ENCODE assay signal across 1 cellular context in genomic region chr11:71446942-71447688, GRCh38.
TF ChIP-seq lines count a peak whose summit lies in the region.

No MANE protein-coding gene starts in this region.

TF ChIP-seq in HepG2, 621 proteins besides CTCF, POLR2A, EP300 and RAD21 (continued from another document and continues in another):
- 0 out of 4 replicates have a peak, but pooled peaks of 1 of the 2 experiments have one; percentile 27 for TF ChIP-seq ATF4 (CRISPR knock-in tag; IDR thresholded peaks at IDR 0.05)
- TF ChIP-seq ZFP90 (CRISPR knock-in tag; IDR thresholded peaks at IDR 0.05; ENCODE audit: borderline replicate concordance), result no peak
- TF ChIP-seq RXRA (CRISPR knock-in tag; IDR thresholded peaks at IDR 0.05), result peak; percentile 68; the same call in 1 of the 2 replicates
- TF ChIP-seq JARID2 (CRISPR knock-in tag; IDR thresholded peaks at IDR 0.05; ENCODE audit: insufficient replicate concordance), result peak; percentile 30
- 0 out of 2 replicates have a peak, but pooled peaks have one; percentile 36 for TF ChIP-seq CBFB (CRISPR knock-in tag; IDR thresholded peaks at IDR 0.05)
- TF ChIP-seq FOXJ3 (CRISPR knock-in tag; IDR thresholded peaks at IDR 0.05; ENCODE audit: borderline replicate concordance), result no peak
- peak; percentile 64 for TF ChIP-seq HMG20B (CRISPR knock-in tag; conservative IDR thresholded peaks at IDR 0.05)
- no peak for TF ChIP-seq TFE3 (CRISPR knock-in tag; IDR thresholded peaks at IDR 0.05)
- TF ChIP-seq MAZ (IDR thresholded peaks at IDR 0.05; ENCODE audit: borderline replicate concordance, low read depth, low read length), result no peak
- TF ChIP-seq MAZ (CRISPR knock-in tag; IDR thresholded peaks at IDR 0.05; ENCODE audit: low read depth), result no peak
- no peak for TF ChIP-seq DZIP1 (CRISPR knock-in tag; IDR thresholded peaks at IDR 0.05)
- no peak for TF ChIP-seq ZNF567 (CRISPR knock-in tag; IDR thresholded peaks at IDR 0.05; ENCODE audit: borderline replicate concordance)
- no peak for TF ChIP-seq ZBTB40 (IDR thresholded peaks at IDR 0.05)
- no peak for TF ChIP-seq ZBTB40 (CRISPR knock-in tag; IDR thresholded peaks at IDR 0.05)
- no peak for TF ChIP-seq SOX6 (IDR thresholded peaks at IDR 0.05)
- peak; percentile 63; the same call in 1 of the 2 replicates for TF ChIP-seq SOX6 (CRISPR knock-in tag; IDR thresholded peaks at IDR 0.05)
- no peak for TF ChIP-seq ZNF451 (CRISPR knock-in tag; IDR thresholded peaks at IDR 0.05)
- TF ChIP-seq ZNF224 (CRISPR knock-in tag; IDR thresholded peaks at IDR 0.05), result no peak
- TF ChIP-seq HDAC2 (CRISPR knock-in tag; IDR thresholded peaks at IDR 0.05), result 0 out of 2 replicates have a peak, but pooled peaks have one; percentile 44
- peak; percentile 53; the same call in 1 of the 2 replicates for TF ChIP-seq FOXA3 (CRISPR knock-in tag; IDR thresholded peaks at IDR 0.05)
- no peak for TF ChIP-seq U2AF1 (optimal IDR thresholded peaks at IDR 0.05; ENCODE audit: low read depth, low read length)
- TF ChIP-seq POGZ (CRISPR knock-in tag; IDR thresholded peaks at IDR 0.05), result no peak
- 0 out of 2 replicates have a peak, but pooled peaks have one; percentile 46 for TF ChIP-seq ZNF331 (CRISPR knock-in tag; IDR thresholded peaks at IDR 0.05)
- TF ChIP-seq NR2F2 (IDR thresholded peaks at IDR 0.05; ENCODE audit: borderline replicate concordance, low read depth), result peak; percentile 69; the same call in 1 of the 2 replicates
- TF ChIP-seq TCF7 (IDR thresholded peaks at IDR 0.05; ENCODE audit: low read depth), result peak; percentile 75
- peak; percentile 23; the same call in 1 of the 2 replicates for TF ChIP-seq THRA (CRISPR knock-in tag; IDR thresholded peaks at IDR 0.05; ENCODE audit: borderline replicate concordance)
- no peak for TF ChIP-seq HNF1A (IDR thresholded peaks at IDR 0.05; ENCODE audit: low read depth)
- TF ChIP-seq HNF1A (CRISPR knock-in tag; IDR thresholded peaks at IDR 0.05; ENCODE audit: borderline replicate concordance), result 0 out of 2 replicates have a peak, but pooled peaks have one; percentile 23
- 0 out of 2 replicates have a peak, but pooled peaks have one; percentile 16 for TF ChIP-seq GATAD1 (CRISPR knock-in tag; IDR thresholded peaks at IDR 0.05)
- no peak for TF ChIP-seq SP4 (CRISPR knock-in tag; IDR thresholded peaks at IDR 0.05)
- peak; percentile 90 for TF ChIP-seq HHEX (CRISPR knock-in tag; IDR thresholded peaks at IDR 0.05)
- peak; percentile 78 for TF ChIP-seq TEAD3 (CRISPR knock-in tag; optimal IDR thresholded peaks at IDR 0.05; ENCODE audit: borderline replicate concordance)
- TF ChIP-seq LCORL (IDR thresholded peaks at IDR 0.05), result no peak
- TF ChIP-seq LCORL (CRISPR knock-in tag; IDR thresholded peaks at IDR 0.05), result peak; percentile 29; the same call in 1 of the 2 replicates
- no peak for TF ChIP-seq ETS1 (CRISPR knock-in tag; IDR thresholded peaks at IDR 0.05)
